1 cellular context compared by ENCODE assay signal in the genomic region with DNA sequence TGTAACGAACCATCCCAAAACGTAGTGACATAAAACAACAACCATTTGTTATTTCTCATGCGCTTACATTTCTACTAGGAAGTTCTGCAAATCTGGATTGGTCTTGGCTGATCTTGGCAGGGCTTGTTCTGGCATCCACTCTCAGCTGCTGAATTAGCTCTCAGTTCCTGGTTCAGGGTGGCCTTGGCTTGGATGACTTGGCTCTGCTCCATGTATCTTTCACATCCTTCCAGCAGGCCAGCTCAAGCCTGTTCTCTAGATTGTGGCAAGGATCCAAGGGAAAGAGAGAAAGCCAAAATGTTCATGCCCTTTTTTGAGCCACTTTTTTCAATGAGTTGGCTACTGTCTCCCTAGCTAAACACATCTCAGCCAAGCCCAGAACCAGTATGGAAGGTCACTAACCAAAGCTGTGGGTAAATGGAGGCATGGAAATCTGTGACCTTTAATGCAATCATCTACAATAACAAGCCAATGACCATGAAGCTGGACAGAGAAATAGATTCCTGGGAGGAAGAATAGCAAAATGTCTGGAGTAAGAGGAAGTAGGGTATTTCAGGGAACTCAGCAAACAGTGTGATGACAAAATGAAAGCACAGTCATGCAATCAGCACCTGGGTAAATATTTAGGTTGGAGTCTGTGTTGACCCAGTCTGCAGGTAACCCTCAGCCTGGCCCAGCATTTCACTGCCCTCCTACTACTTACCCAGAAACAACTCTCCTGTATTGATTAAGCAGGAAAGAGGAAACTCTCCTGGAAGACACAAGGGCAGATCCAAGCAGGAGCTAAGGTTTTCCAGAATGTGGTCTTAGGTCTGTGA.
TF ChIP-seq lines count a peak whose summit lies in the region.

No MANE protein-coding gene starts in this region.

TF ChIP-seq in WTC11, 78 proteins besides CTCF, POLR2A, EP300 and RAD21 (continued from another document):
- TF ChIP-seq MXD4 (CRISPR knock-in tag; IDR thresholded peaks at IDR 0.05; ENCODE audit: borderline replicate concordance), result no peak
- no peak for TF ChIP-seq JUN (CRISPR knock-in tag; IDR thresholded peaks at IDR 0.05)
- TF ChIP-seq, protein P1, sequence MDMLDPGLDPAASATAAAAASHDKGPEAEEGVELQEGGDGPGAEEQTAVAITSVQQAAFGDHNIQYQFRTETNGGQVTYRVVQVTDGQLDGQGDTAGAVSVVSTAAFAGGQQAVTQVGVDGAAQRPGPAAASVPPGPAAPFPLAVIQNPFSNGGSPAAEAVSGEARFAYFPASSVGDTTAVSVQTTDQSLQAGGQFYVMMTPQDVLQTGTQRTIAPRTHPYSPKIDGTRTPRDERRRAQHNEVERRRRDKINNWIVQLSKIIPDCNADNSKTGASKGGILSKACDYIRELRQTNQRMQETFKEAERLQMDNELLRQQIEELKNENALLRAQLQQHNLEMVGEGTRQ (CRISPR knock-in tag; IDR thresholded peaks at IDR 0.05), result no peak
- TF ChIP-seq, protein P2, sequence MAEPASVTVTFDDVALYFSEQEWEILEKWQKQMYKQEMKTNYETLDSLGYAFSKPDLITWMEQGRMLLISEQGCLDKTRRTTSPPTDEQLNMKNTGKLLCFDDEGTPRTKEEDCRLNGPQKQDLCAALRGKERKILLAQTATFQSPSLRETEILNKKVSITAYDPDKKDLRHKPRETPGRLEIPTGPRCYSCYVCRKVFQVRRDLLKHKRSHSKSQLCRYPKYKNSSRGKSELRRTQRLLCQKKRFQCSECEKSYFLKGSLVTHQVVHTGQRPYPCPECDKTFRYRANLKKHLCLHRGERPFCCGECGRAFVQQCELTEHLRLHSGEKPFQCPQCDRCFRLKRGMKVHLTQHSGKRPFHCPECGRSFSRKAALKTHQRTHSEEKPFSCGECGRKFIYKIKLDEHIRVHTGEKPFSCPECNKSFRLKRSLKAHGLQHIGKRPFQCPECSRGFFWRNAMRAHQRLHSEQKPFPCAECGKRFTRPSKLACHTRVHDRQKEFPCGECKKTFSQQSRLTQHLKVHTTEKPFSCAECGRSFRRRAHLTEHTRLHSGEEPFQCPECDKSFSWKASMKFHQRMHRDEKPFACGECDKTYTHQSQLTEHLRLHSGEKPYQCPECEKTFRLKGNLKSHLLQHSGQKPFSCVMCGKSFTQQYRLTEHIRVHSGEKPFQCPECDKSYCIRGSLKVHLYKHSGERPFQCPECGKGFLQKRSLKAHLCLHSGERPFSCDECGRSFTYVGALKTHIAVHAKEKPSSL (CRISPR knock-in tag; conservative IDR thresholded peaks at IDR 0.05), result no peak
- TF ChIP-seq, protein P3, sequence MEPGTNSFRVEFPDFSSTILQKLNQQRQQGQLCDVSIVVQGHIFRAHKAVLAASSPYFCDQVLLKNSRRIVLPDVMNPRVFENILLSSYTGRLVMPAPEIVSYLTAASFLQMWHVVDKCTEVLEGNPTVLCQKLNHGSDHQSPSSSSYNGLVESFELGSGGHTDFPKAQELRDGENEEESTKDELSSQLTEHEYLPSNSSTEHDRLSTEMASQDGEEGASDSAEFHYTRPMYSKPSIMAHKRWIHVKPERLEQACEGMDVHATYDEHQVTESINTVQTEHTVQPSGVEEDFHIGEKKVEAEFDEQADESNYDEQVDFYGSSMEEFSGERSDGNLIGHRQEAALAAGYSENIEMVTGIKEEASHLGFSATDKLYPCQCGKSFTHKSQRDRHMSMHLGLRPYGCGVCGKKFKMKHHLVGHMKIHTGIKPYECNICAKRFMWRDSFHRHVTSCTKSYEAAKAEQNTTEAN (CRISPR knock-in tag; IDR thresholded peaks at IDR 0.05), result no peak
- no peak for TF ChIP-seq ATF1 (CRISPR knock-in tag; IDR thresholded peaks at IDR 0.05)
- no peak for TF ChIP-seq ESRRA (CRISPR knock-in tag; IDR thresholded peaks at IDR 0.05; ENCODE audit: borderline replicate concordance)
